ENCODE assay signal across 8 cellular contexts in genomic region chr6:155103082-155103645, GRCh38.
DNase-seq lines count a peak whose midpoint lies in the region; ATAC-seq and TF ChIP-seq lines count a peak whose summit lies in the region.
"Not testable (repeated sequence)": the region's sequence is repeated elsewhere in the genome, so short reads cannot be mapped to it uniquely, and the experiment has no call there.

No MANE protein-coding gene starts in this region.

- H3K27me3 Mint-ChIP-seq in brain, result not testable (repeated sequence)

- H3K36me3 ChIP-seq in HAP-1 (replicated peaks); skeletal muscle satellite cell (ENCODE audit: insufficient read depth, low read length): not testable (repeated sequence)

- H3K4me3 Mint-ChIP-seq in brain, result peak overlapping the region in 2 of 5 experiments; percentile 5 to 22

- H3K9me3 Mint-ChIP-seq in brain, result not testable (repeated sequence)

- H3K27me3 ChIP-seq in HAP-1 (ENCODE audit: low read depth); skeletal muscle satellite cell (ENCODE audit: control insufficient read depth, insufficient read depth, low read length): not testable (repeated sequence)

- peak; percentile 85 for ATAC-seq in SK-N-SH treated with all-trans-retinoic acid at 6 μM for 48 hours

- not testable (repeated sequence) for TF ChIP-seq CTCF in AG10803 (conservative IDR thresholded peaks at IDR 0.05; ENCODE audit: low read length); brain (conservative IDR thresholded peaks at IDR 0.05); fibroblast of mammary gland (conservative IDR thresholded peaks at IDR 0.05; ENCODE audit: control insufficient read depth, insufficient read depth, low read depth, low read length)

- peak overlapping the region in 3 of 5 experiments; percentile 72 to 91 (median 73) for H3K27ac Mint-ChIP-seq in brain

- in situ Hi-C loops in HAP-1 (cut with MboI; ENCODE audit: low sequenced_read_pairs), result not testable (repeated sequence)

- DNase-seq in AG10803 (ENCODE audit: low read depth) (peak; percentile 87), HAP-1 (ENCODE audit: low spot score in 2 of 2) (peak; percentile 44 to 62), M059J (ENCODE audit: low read depth) (peak; percentile 89), fibroblast of mammary gland (ENCODE audit: low read depth) (peak; percentile 37), lung microvascular endothelial cell (ENCODE audit: low read depth in 2 of 2) (peak; percentile 64 to 70)

- H3K36me3 Mint-ChIP-seq in brain, result not testable (repeated sequence)

- not testable (repeated sequence) for H3K9me3 ChIP-seq in HAP-1; skeletal muscle satellite cell (replicated peaks; ENCODE audit: low read length)

- H3K4me2 ChIP-seq in skeletal muscle satellite cell (ENCODE audit: low read length), result peak overlapping the region; percentile 53

- not testable (repeated sequence) for H3K4me3 ChIP-seq in AG10803 (ENCODE audit: low read length); HAP-1; fibroblast of mammary gland (ENCODE audit: control insufficient read depth, low read depth, low read length); skeletal muscle satellite cell (ENCODE audit: low read length)

- H3K9ac ChIP-seq in skeletal muscle satellite cell (ENCODE audit: low read depth, low read length), result peak overlapping the region; percentile 53

- peaks cover 61% of the 10 kb centered on the region for H3K4me1 Mint-ChIP-seq in brain

- H3K4me1 ChIP-seq in HAP-1, result not testable (repeated sequence)
- H3K4me1 ChIP-seq in skeletal muscle satellite cell (ENCODE audit: control insufficient read depth, insufficient read depth, low read length), result peaks cover 49% of the 10 kb centered on the region

TF ChIP-seq in SK-N-SH treated with all-trans-retinoic acid at 6 μM for 48 hours, 23 proteins besides CTCF, POLR2A, EP300 and RAD21:
- TF ChIP-seq ESRRG (CRISPR knock-in tag; IDR thresholded peaks at IDR 0.05), result 0 out of 2 replicates have a peak, but pooled peaks have one; percentile 15
- peak; percentile 81 for TF ChIP-seq ISL1 (CRISPR knock-in tag; IDR thresholded peaks at IDR 0.05)
- peak; percentile 71; the same call in 1 of the 2 replicates for TF ChIP-seq CREB5 (CRISPR knock-in tag; IDR thresholded peaks at IDR 0.05; ENCODE audit: low read depth)

Comparison
In these comparisons a context has a peak if more than half of its experiments do, and no peak if none do; other contexts are left out.
1. DNase-seq: peak in every context shown above with its lines; median percentile 89 in M059J; 87 in AG10803; 67 in lung microvascular endothelial cell; 53 in HAP-1; 37 in fibroblast of mammary gland.